In genomic region chr3:23876901-23877300, GRCh38 we compare ENCODE assay signal across 1 cellular context.
TF ChIP-seq lines count a peak whose summit lies in the region.

No MANE protein-coding gene starts in this region.

TF ChIP-seq in A549, 52 proteins besides CTCF, POLR2A, EP300 and RAD21 (continued from another document):
- TF ChIP-seq ZFP36 (IDR thresholded peaks at IDR 0.05; ENCODE audit: borderline replicate concordance, partially characterized antibody) = no peak
- no peak for TF ChIP-seq TP53 (CRISPR knock-in tag; IDR thresholded peaks at IDR 0.05)
- no peak for TF ChIP-seq E2F6 (IDR thresholded peaks at IDR 0.05; ENCODE audit: borderline replicate concordance, low read depth)
- TF ChIP-seq FOSL2 (IDR thresholded peaks at IDR 0.05) = no peak
- TF ChIP-seq FOSL2 (CRISPR knock-in tag; IDR thresholded peaks at IDR 0.05) = no peak
- no peak for TF ChIP-seq ZC3H11A (IDR thresholded peaks at IDR 0.05)
- no peak for TF ChIP-seq JUN (IDR thresholded peaks at IDR 0.05)
